ENCODE assay signal across 7 cellular contexts in the genomic region with DNA sequence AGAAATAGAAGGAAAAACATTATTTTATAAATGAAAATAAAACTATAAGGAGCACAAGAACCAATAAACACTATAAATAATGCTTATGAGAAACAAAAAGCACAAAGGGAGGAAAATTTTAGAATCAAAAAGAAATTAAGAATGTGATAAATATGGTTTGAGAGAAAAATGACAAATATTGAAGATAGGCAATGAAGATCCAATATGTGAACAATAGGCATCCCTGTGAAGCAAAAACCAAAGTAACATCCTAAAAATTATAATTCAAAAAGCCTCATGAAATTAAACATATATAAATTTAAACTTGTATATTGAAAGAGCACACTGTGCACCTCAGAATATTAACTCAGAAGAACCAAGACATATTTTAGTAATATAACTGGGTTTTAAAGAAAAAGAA.
"Had no signal": no experiment of that assay in that cellular context is flagged by ENCODE, and none has a peak within 500 bp of the region (broad histone marks: within the 10 kb centered on the region; RNA-seq: fewer than 3 reads in every experiment).

No MANE protein-coding gene starts in this region.

- H3K27ac ChIP-seq: HL-60 had no signal

- H3K4me3 ChIP-seq: K562 had no signal

- DNase-seq: IMR-90, KBM-7, KG1 had no signal

- FAIRE-seq: HepG2, HTR-8/SVneo, K562 had no signal
